7 cellular contexts compared by ENCODE assay signal in genomic region chr3:43491807-43492206, GRCh38.
DNase-seq lines count a peak whose midpoint lies in the region; ATAC-seq lines count a peak whose summit lies in the region.
"Not testable (repeated sequence)": the region's sequence is repeated elsewhere in the genome, so short reads cannot be mapped to it uniquely, and the experiment has no call there.

No MANE protein-coding gene starts in this region.

- not testable (repeated sequence) for H3K27me3 Mint-ChIP-seq in activated T-helper 17 cell treated with anti-CD3 and anti-CD28 coated beads, Interleukin-2, amount 50 U/mL, for 72 hours; activated naive CD8-positive, alpha-beta T cell treated with anti-CD3 and anti-CD28 coated beads, Interleukin-2, amount 50 U/mL, for 24 hours; central memory CD8-positive, alpha-beta T cell; stimulated activated naive CD8-positive, alpha-beta T cell treated with anti-CD3 and anti-CD28 coated beads, Interleukin-15, amount 100 ng/mL, for 72 hours

- H3K9me3 Mint-ChIP-seq in activated T-helper 17 cell treated with anti-CD3 and anti-CD28 coated beads, Interleukin-2, amount 50 U/mL, for 72 hours; activated naive CD4-positive, alpha-beta T cell treated with anti-CD3 and anti-CD28 coated beads, Interleukin-2, amount 50 U/mL, for 72 hours; activated naive CD8-positive, alpha-beta T cell treated with anti-CD3 and anti-CD28 coated beads, Interleukin-2, amount 50 U/mL, for 24 hours; central memory CD8-positive, alpha-beta T cell; stimulated activated naive CD8-positive, alpha-beta T cell treated with anti-CD3 and anti-CD28 coated beads, Interleukin-15, amount 100 ng/mL, for 72 hours: not testable (repeated sequence)

- DNase-seq in SW480 (ENCODE audit: low spot score) = peak; percentile 33
- DNase-seq in activated naive CD4-positive, alpha-beta T cell treated with anti-CD3 and anti-CD28 coated beads, Interleukin-2, amount 50 U/mL, for 72 hours (ENCODE audit: low spot score in 2 of 2); activated naive CD8-positive, alpha-beta T cell treated with anti-CD3 and anti-CD28 coated beads, Interleukin-2, amount 50 U/mL, for 24 hours; central memory CD8-positive, alpha-beta T cell (ENCODE audit: low spot score in 2 of 2): not testable (repeated sequence)
- DNase-seq in stimulated activated CD4-positive, alpha-beta T cell treated with anti-CD3 and anti-CD28 coated beads, Interleukin-15, amount 100 ng/mL, for 24 hours = peak; percentile 13
- peak in 1 of 2 donors; percentile 37 for DNase-seq in stimulated activated naive CD8-positive, alpha-beta T cell treated with anti-CD3 and anti-CD28 coated beads, Interleukin-15, amount 100 ng/mL, for 72 hours

- H3K36me3 Mint-ChIP-seq in activated T-helper 17 cell treated with anti-CD3 and anti-CD28 coated beads, Interleukin-2, amount 50 U/mL, for 72 hours (ENCODE audit: low read depth); activated naive CD8-positive, alpha-beta T cell treated with anti-CD3 and anti-CD28 coated beads, Interleukin-2, amount 50 U/mL, for 24 hours (ENCODE audit: low read depth); central memory CD8-positive, alpha-beta T cell (ENCODE audit: insufficient read depth): not testable (repeated sequence)
- peaks cover 6 to 13% of the 10 kb centered on the region in 2 donors for H3K36me3 Mint-ChIP-seq in activated naive CD4-positive, alpha-beta T cell treated with anti-CD3 and anti-CD28 coated beads, Interleukin-2, amount 50 U/mL, for 72 hours

- peak; percentile 56 for ATAC-seq in activated T-helper 17 cell treated with anti-CD3 and anti-CD28 coated beads, Interleukin-2, amount 50 U/mL, for 72 hours (replicated peaks)
- ATAC-seq in activated naive CD4-positive, alpha-beta T cell treated with anti-CD3 and anti-CD28 coated beads, Interleukin-2, amount 50 U/mL, for 72 hours = peak; percentile 81
- not testable (repeated sequence) for ATAC-seq in activated naive CD8-positive, alpha-beta T cell treated with anti-CD3 and anti-CD28 coated beads, Interleukin-2, amount 50 U/mL, for 24 hours; central memory CD8-positive, alpha-beta T cell (replicated peaks; ENCODE audit: extremely low read depth, poor library complexity, severe bottlenecking)
- peak; percentile 74 for ATAC-seq in stimulated activated naive CD8-positive, alpha-beta T cell treated with anti-CD3 and anti-CD28 coated beads, Interleukin-15, amount 100 ng/mL, for 72 hours

- not testable (repeated sequence) for H3K27ac Mint-ChIP-seq in activated T-helper 17 cell treated with anti-CD3 and anti-CD28 coated beads, Interleukin-2, amount 50 U/mL, for 72 hours; activated naive CD4-positive, alpha-beta T cell treated with anti-CD3 and anti-CD28 coated beads, Interleukin-2, amount 50 U/mL, for 72 hours
- H3K27ac Mint-ChIP-seq in activated naive CD8-positive, alpha-beta T cell treated with anti-CD3 and anti-CD28 coated beads, Interleukin-2, amount 50 U/mL, for 24 hours = peak overlapping the region; percentile 52
- peak overlapping the region; percentile 44 for H3K27ac Mint-ChIP-seq in central memory CD8-positive, alpha-beta T cell (ENCODE audit: low read depth)
- peak overlapping the region in 1 of 2 donors; percentile 44 for H3K27ac Mint-ChIP-seq in stimulated activated naive CD8-positive, alpha-beta T cell treated with anti-CD3 and anti-CD28 coated beads, Interleukin-15, amount 100 ng/mL, for 72 hours

- not testable (repeated sequence) for H3K4me3 Mint-ChIP-seq in activated T-helper 17 cell treated with anti-CD3 and anti-CD28 coated beads, Interleukin-2, amount 50 U/mL, for 72 hours; activated naive CD8-positive, alpha-beta T cell treated with anti-CD3 and anti-CD28 coated beads, Interleukin-2, amount 50 U/mL, for 24 hours; central memory CD8-positive, alpha-beta T cell
- H3K4me3 Mint-ChIP-seq in stimulated activated naive CD8-positive, alpha-beta T cell treated with anti-CD3 and anti-CD28 coated beads, Interleukin-15, amount 100 ng/mL, for 72 hours = peak overlapping the region in 1 of 2 donors; percentile 40

- H3K4me1 Mint-ChIP-seq in activated T-helper 17 cell treated with anti-CD3 and anti-CD28 coated beads, Interleukin-2, amount 50 U/mL, for 72 hours = peaks cover 14% of the 10 kb centered on the region
- H3K4me1 Mint-ChIP-seq in activated naive CD8-positive, alpha-beta T cell treated with anti-CD3 and anti-CD28 coated beads, Interleukin-2, amount 50 U/mL, for 24 hours = peaks cover 28% of the 10 kb centered on the region
- peaks cover 21% of the 10 kb centered on the region for H3K4me1 Mint-ChIP-seq in central memory CD8-positive, alpha-beta T cell
- H3K4me1 Mint-ChIP-seq in stimulated activated naive CD8-positive, alpha-beta T cell treated with anti-CD3 and anti-CD28 coated beads, Interleukin-15, amount 100 ng/mL, for 72 hours = peaks cover 33% of the 10 kb centered on the region
